8 cellular contexts compared by ENCODE assay signal in genomic region chr12:1204581-1205121, GRCh38.
A peak's percentile ranks its signal among the peaks of the same experiment; 100 is the strongest.
DNase-seq lines count a peak whose midpoint lies in the region; ATAC-seq and TF ChIP-seq lines count a peak whose summit lies in the region.

No MANE protein-coding gene starts in this region.

- H3T11ph ChIP-seq in H9 (ENCODE audit: low read length) = no peak overlapping the region

- H3K23ac ChIP-seq in H9 (ENCODE audit: insufficient read length, low read depth, low read length) = no peak overlapping the region

- H2BK20ac ChIP-seq in H9 (ENCODE audit: low read depth, low read length, poor library complexity, severe bottlenecking) = no peak overlapping the region

- no peak overlapping the region for H4K91ac ChIP-seq in H9 (ENCODE audit: insufficient read length, low read depth, low read length)

- H2BK12ac ChIP-seq in H9 (ENCODE audit: insufficient read length, low read depth, low read length) = no peak overlapping the region

- H4K5ac ChIP-seq in H9 (ENCODE audit: insufficient read length, low read depth, low read length) = no peak overlapping the region

- peak overlapping the region; percentile 20 for H3K27ac ChIP-seq in H9 (ENCODE audit: insufficient read length, low read depth, low read length)
- peak overlapping the region; percentile 46 to 70 (median 61) for H3K27ac ChIP-seq in Peyer's patch
- peak overlapping the region in 3 of 4 donors; percentile 25 to 65 (median 49) for H3K27ac ChIP-seq in gastroesophageal sphincter
- peak overlapping the region in 1 of 2 donors; percentile 22 for H3K27ac ChIP-seq in thoracic aorta
- H3K27ac ChIP-seq in RWPE1 = no peak overlapping the region

- H3K27ac Mint-ChIP-seq in H9 = no peak overlapping the region

- WGBS in H9 (ENCODE audit: extremely low coverage, insufficient read length, low lambda C conversion rate) = no CpG with 5 or more reads among the region's 6 CpGs
- WGBS in gastroesophageal sphincter (ENCODE audit: low coverage in 1 of 2), 2 donors = 14 to 32% methylated on average over 6 of the region's 6 CpGs

- ATAC-seq in GM18511 (IDR thresholded peaks at IDR 0.05; ENCODE audit: unreplicated experiment) = peak; percentile 84
- ATAC-seq in gastroesophageal sphincter = no peak
- ATAC-seq in thoracic aorta (ENCODE audit: insufficient number of reproducible peaks, low FRiP score, low read depth) = no peak

- DNase-seq in H9 (no peak), Peyer's patch (no peak), thoracic aorta (ENCODE audit: low spot score) (no peak), NCI-H1048 (lab: John Stamatoyannopoulos, UW) (no peak), RWPE1 (ENCODE audit: low spot score) (no peak), NOMO-1 (lab: John Stamatoyannopoulos, UW; ENCODE audit: unreplicated experiment in 2 of 2) (no peak)

- POLR2A ChIA-PET in RWPE1 (lab: Yijun Ruan, JAX; ENCODE audit: low non-redundant PET) = no interaction called here

- H3K4me1 Mint-ChIP-seq in H9 = peaks cover 4 to 9% of the 10 kb centered on the region in 2 experiments

- no peaks in the 10 kb centered on the region for H3K23me2 ChIP-seq in H9 (ENCODE audit: insufficient read length, low read depth, low read length, poor library complexity, severe bottlenecking)

- H2BK120ac ChIP-seq in H9 (ENCODE audit: low read depth, low read length, poor library complexity, severe bottlenecking) = no peak overlapping the region

- H2AFZ ChIP-seq in H9 (ENCODE audit: low read length) = no peak overlapping the region

- H3K4me1 ChIP-seq in H9 (ENCODE audit: insufficient read depth, low read length) = no peaks in the 10 kb centered on the region; the same call in 1 of the 2 replicates
- H3K4me1 ChIP-seq in Peyer's patch = peaks cover 0 to 7% (median 0%) of the 10 kb centered on the region in 4 donors
- peaks cover 0 to 35% (median 0%) of the 10 kb centered on the region in 3 donors for H3K4me1 ChIP-seq in gastroesophageal sphincter
- H3K4me1 ChIP-seq in thoracic aorta (ENCODE audit: control insufficient read depth in 1 of 2, low read depth in 2 of 2) = peaks cover 16 to 36% of the 10 kb centered on the region in 2 donors

- no peak overlapping the region for H2BK15ac ChIP-seq in H9 (ENCODE audit: low read depth, low read length)

- H2BK5ac ChIP-seq in H9 (ENCODE audit: insufficient read length, low read length) = no peak overlapping the region

- H3K9me3 Mint-ChIP-seq in H9 = no peaks in the 10 kb centered on the region; a peak in 1 of 5 replicates

- H3K27me3 ChIP-seq in H9 (ENCODE audit: insufficient read depth, low read length) (no peaks in the 10 kb centered on the region), Peyer's patch (no peaks in the 10 kb centered on the region), gastroesophageal sphincter (no peaks in the 10 kb centered on the region), thoracic aorta (replicated peaks; ENCODE audit: insufficient read depth) (no peaks in the 10 kb centered on the region)

- H3K79me2 ChIP-seq in H9 (ENCODE audit: insufficient read depth, low read length) = no peaks in the 10 kb centered on the region

- CTCF ChIA-PET in RWPE1 (lab: Yijun Ruan, JAX) = interaction anchor here (0.6 kb wide), 1 partner anchor 10 kb away, joined by 3 read pairs; no protein-coding TSS in a partner anchor

- no peak overlapping the region for H3K14ac ChIP-seq in H9 (ENCODE audit: insufficient read depth, low read length)

- H3K4me3 ChIP-seq in Peyer's patch = peak overlapping the region; percentile 29 to 40 (median 34)
- peak overlapping the region; percentile 39 to 50 for H3K4me3 ChIP-seq in gastroesophageal sphincter
- H3K4me3 ChIP-seq in thoracic aorta = peak overlapping the region; percentile 72

- no peak overlapping the region for H3K18ac ChIP-seq in H9 (ENCODE audit: insufficient read length, low read depth, low read length)

- H3K27me3 Mint-ChIP-seq in H9 (ENCODE audit: low read depth) = no peaks in the 10 kb centered on the region

- H3K4ac ChIP-seq in H9 (ENCODE audit: low read depth, low read length) = no peak overlapping the region

- TF ChIP-seq CTCF in H9 (conservative IDR thresholded peaks at IDR 0.05) = no peak
- TF ChIP-seq CTCF in Peyer's patch (IDR thresholded peaks at IDR 0.05) = no peak
- TF ChIP-seq CTCF in gastroesophageal sphincter (IDR thresholded peaks at IDR 0.05) = no peak
- TF ChIP-seq CTCF in thoracic aorta (IDR thresholded peaks at IDR 0.05) = no peak
- no peak for TF ChIP-seq CTCF in RWPE1 (conservative IDR thresholded peaks at IDR 0.05; ENCODE audit: low read depth)

- peaks cover 0 to 4% (median 2%) of the 10 kb centered on the region in 3 experiments; a peak in 2 of 7 replicates for H3K36me3 Mint-ChIP-seq in H9 (ENCODE audit: insufficient read depth in 1 of 3, low read depth in 3 of 3)

- no peak for TF ChIP-seq POLR2A in Peyer's patch (IDR thresholded peaks at IDR 0.05)
- no peak for TF ChIP-seq POLR2A in gastroesophageal sphincter (IDR thresholded peaks at IDR 0.05)

- H3K4me2 ChIP-seq in H9 (ENCODE audit: insufficient read depth, insufficient read length, low read length) = peak overlapping the region; percentile 47

- H4K8ac ChIP-seq in H9 (replicated peaks; ENCODE audit: insufficient read length, low read depth, low read length) = no peak overlapping the region

- H3K4me3 Mint-ChIP-seq in H9 = no peak overlapping the region

- H4K20me1 ChIP-seq in H9 (ENCODE audit: control insufficient read depth, insufficient read depth, insufficient read length) = no peaks in the 10 kb centered on the region

- TF ChIP-seq EP300 in gastroesophageal sphincter (IDR thresholded peaks at IDR 0.05) = no peak

- no peaks in the 10 kb centered on the region for H3K79me1 ChIP-seq in H9 (ENCODE audit: insufficient read depth, low read depth, low read length, poor library complexity, severe bottlenecking)

- no peak overlapping the region for H3K56ac ChIP-seq in H9 (ENCODE audit: insufficient read length, low read depth, low read length)

- H3K9ac ChIP-seq in H9 (ENCODE audit: extremely low read depth, insufficient read length, low read length) = no peak overlapping the region

- H3K9me3 ChIP-seq in H9 (ENCODE audit: control insufficient read depth, low read depth, low read length) (no peaks in the 10 kb centered on the region), Peyer's patch (no peaks in the 10 kb centered on the region), gastroesophageal sphincter (no peaks in the 10 kb centered on the region), thoracic aorta (no peaks in the 10 kb centered on the region)

- no peak overlapping the region for H2AK5ac ChIP-seq in H9 (ENCODE audit: insufficient read length, low read length)

- H3K36me3 ChIP-seq in Peyer's patch = no peaks in the 10 kb centered on the region
- H3K36me3 ChIP-seq in gastroesophageal sphincter = no peaks in the 10 kb centered on the region
- no peaks in the 10 kb centered on the region for H3K36me3 ChIP-seq in thoracic aorta
